In the genomic region with DNA sequence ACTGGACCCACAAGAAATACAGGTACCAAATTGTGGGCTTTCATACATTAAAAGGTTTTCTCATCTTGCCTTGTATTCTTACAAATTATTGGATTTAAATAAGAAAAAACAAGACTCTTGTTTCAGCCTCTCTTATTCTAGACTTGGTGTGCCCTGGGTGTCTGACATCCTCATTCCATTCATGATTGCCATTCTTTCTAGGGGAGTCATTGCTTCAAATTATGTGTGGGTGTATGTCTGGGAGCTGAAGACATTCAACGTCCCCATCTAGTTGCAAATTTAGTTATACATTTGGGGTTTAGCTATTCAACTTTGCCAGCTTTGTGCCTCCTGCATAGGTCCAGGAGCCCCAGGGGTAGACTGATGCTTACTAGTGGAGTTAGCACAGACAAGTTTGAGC, we compare ENCODE assay signal across 1 cellular context.
TF ChIP-seq lines count a peak whose summit lies in the region.

No MANE protein-coding gene starts in this region.

TF ChIP-seq in GM23338, 12 proteins besides CTCF, POLR2A, EP300 and RAD21 (continued from another document):
- TF ChIP-seq, protein P1, sequence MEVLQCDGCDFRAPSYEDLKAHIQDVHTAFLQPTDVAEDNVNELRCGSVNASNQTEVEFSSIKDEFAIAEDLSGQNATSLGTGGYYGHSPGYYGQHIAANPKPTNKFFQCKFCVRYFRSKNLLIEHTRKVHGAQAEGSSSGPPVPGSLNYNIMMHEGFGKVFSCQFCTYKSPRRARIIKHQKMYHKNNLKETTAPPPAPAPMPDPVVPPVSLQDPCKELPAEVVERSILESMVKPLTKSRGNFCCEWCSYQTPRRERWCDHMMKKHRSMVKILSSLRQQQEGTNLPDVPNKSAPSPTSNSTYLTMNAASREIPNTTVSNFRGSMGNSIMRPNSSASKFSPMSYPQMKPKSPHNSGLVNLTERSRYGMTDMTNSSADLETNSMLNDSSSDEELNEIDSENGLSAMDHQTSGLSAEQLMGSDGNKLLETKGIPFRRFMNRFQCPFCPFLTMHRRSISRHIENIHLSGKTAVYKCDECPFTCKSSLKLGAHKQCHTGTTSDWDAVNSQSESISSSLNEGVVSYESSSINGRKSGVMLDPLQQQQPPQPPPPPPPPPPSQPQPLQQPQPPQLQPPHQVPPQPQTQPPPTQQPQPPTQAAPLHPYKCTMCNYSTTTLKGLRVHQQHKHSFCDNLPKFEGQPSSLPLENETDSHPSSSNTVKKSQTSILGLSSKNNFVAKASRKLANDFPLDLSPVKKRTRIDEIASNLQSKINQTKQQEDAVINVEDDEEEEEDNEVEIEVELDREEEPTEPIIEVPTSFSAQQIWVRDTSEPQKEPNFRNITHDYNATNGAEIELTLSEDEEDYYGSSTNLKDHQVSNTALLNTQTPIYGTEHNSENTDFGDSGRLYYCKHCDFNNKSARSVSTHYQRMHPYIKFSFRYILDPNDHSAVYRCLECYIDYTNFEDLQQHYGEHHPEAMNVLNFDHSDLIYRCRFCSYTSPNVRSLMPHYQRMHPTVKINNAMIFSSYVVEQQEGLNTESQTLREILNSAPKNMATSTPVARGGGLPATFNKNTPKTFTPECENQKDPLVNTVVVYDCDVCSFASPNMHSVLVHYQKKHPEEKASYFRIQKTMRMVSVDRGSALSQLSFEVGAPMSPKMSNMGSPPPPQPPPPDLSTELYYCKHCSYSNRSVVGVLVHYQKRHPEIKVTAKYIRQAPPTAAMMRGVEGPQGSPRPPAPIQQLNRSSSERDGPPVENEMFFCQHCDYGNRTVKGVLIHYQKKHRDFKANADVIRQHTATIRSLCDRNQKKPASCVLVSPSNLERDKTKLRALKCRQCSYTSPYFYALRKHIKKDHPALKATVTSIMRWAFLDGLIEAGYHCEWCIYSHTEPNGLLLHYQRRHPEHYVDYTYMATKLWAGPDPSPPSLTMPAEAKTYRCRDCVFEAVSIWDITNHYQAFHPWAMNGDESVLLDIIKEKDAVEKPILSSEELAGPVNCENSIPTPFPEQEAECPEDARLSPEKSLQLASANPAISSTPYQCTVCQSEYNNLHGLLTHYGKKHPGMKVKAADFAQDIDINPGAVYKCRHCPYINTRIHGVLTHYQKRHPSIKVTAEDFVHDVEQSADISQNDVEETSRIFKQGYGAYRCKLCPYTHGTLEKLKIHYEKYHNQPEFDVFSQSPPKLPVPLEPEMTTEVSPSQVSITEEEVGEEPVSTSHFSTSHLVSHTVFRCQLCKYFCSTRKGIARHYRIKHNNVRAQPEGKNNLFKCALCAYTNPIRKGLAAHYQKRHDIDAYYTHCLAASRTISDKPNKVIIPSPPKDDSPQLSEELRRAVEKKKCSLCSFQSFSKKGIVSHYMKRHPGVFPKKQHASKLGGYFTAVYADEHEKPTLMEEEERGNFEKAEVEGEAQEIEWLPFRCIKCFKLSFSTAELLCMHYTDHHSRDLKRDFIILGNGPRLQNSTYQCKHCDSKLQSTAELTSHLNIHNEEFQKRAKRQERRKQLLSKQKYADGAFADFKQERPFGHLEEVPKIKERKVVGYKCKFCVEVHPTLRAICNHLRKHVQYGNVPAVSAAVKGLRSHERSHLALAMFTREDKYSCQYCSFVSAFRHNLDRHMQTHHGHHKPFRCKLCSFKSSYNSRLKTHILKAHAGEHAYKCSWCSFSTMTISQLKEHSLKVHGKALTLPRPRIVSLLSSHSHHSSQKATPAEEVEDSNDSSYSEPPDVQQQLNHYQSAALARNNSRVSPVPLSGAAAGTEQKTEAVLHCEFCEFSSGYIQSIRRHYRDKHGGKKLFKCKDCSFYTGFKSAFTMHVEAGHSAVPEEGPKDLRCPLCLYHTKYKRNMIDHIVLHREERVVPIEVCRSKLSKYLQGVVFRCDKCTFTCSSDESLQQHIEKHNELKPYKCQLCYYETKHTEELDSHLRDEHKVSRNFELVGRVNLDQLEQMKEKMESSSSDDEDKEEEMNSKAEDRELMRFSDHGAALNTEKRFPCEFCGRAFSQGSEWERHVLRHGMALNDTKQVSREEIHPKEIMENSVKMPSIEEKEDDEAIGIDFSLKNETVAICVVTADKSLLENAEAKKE (CRISPR knock-in tag; IDR thresholded peaks at IDR 0.05): no peak
- TF ChIP-seq ZNF331 (CRISPR knock-in tag; IDR thresholded peaks at IDR 0.05; ENCODE audit: low read depth): no peak
- TF ChIP-seq STAT1 (IDR thresholded peaks at IDR 0.05; ENCODE audit: unreplicated experiment): no peak
- TF ChIP-seq EZH2phosphoT487 (IDR thresholded peaks at IDR 0.05; ENCODE audit: unreplicated experiment): no peak
- no peak for TF ChIP-seq ZNF114 (CRISPR knock-in tag; IDR thresholded peaks at IDR 0.05)
- TF ChIP-seq EZH2 (IDR thresholded peaks at IDR 0.05; ENCODE audit: low read depth, unreplicated experiment): no peak
- TF ChIP-seq JUNB (IDR thresholded peaks at IDR 0.05; ENCODE audit: unreplicated experiment): no peak
- TF ChIP-seq, protein P2, sequence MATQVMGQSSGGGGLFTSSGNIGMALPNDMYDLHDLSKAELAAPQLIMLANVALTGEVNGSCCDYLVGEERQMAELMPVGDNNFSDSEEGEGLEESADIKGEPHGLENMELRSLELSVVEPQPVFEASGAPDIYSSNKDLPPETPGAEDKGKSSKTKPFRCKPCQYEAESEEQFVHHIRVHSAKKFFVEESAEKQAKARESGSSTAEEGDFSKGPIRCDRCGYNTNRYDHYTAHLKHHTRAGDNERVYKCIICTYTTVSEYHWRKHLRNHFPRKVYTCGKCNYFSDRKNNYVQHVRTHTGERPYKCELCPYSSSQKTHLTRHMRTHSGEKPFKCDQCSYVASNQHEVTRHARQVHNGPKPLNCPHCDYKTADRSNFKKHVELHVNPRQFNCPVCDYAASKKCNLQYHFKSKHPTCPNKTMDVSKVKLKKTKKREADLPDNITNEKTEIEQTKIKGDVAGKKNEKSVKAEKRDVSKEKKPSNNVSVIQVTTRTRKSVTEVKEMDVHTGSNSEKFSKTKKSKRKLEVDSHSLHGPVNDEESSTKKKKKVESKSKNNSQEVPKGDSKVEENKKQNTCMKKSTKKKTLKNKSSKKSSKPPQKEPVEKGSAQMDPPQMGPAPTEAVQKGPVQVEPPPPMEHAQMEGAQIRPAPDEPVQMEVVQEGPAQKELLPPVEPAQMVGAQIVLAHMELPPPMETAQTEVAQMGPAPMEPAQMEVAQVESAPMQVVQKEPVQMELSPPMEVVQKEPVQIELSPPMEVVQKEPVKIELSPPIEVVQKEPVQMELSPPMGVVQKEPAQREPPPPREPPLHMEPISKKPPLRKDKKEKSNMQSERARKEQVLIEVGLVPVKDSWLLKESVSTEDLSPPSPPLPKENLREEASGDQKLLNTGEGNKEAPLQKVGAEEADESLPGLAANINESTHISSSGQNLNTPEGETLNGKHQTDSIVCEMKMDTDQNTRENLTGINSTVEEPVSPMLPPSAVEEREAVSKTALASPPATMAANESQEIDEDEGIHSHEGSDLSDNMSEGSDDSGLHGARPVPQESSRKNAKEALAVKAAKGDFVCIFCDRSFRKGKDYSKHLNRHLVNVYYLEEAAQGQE (IDR thresholded peaks at IDR 0.05; ENCODE audit: unreplicated experiment): no peak
- TF ChIP-seq, protein P3, sequence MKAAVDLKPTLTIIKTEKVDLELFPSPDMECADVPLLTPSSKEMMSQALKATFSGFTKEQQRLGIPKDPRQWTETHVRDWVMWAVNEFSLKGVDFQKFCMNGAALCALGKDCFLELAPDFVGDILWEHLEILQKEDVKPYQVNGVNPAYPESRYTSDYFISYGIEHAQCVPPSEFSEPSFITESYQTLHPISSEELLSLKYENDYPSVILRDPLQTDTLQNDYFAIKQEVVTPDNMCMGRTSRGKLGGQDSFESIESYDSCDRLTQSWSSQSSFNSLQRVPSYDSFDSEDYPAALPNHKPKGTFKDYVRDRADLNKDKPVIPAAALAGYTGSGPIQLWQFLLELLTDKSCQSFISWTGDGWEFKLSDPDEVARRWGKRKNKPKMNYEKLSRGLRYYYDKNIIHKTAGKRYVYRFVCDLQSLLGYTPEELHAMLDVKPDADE (IDR thresholded peaks at IDR 0.05): no peak
TF ChIP-seq in GM23338: peak in this region for 0.
